ENCODE assay signal across 26 cellular contexts in genomic region chr6:107769053-107769658, GRCh38. TPM values are rescaled to one million over a fixed set of nuclear protein-coding genes. Genes with fewer than 3 reads are reported as not detected.
"Had no signal": no experiment of that assay in that cellular context is flagged by ENCODE, and none has a peak within 500 bp of the region (broad histone marks: within the 10 kb centered on the region; RNA-seq: fewer than 3 reads in every experiment).

No MANE protein-coding gene starts in this region.

- H3K4me3 ChIP-seq: cardiac muscle cell, heart left ventricle, thyroid gland had no signal

- H3K27ac ChIP-seq: cardiac muscle cell, heart left ventricle, thyroid gland had no signal

- H3K9me3 Mint-ChIP-seq: immature natural killer cell, natural killer cell had no signal

- H3K9me3 ChIP-seq: heart left ventricle, thyroid gland had no signal

- H3K4me3 Mint-ChIP-seq: activated CD4-positive, alpha-beta memory T cell treated with anti-CD3 and anti-CD28 coated beads for 36 hours; activated T-helper 1 cell treated with anti-CD3 and anti-CD28 coated beads, Interleukin-12 subunit alpha, Interleukin-12 subunit beta, Interleukin-2, Interleukin-4 antibody, amounts not matched to agents 30 ng/mL and 10 ng/mL and 1 ng/mL, durations not matched to agents 14 hours and 24 hours and 36 hours; immature natural killer cell; natural killer cell had no signal

- H3K27ac Mint-ChIP-seq: activated CD4-positive, alpha-beta memory T cell treated with anti-CD3 and anti-CD28 coated beads for 36 hours; activated naive CD4-positive, alpha-beta T cell treated with anti-CD3 and anti-CD28 coated beads, Interleukin-2, amount 50 U/mL, for 72 hours; activated T-helper 1 cell treated with anti-CD3 and anti-CD28 coated beads, Interleukin-12 subunit alpha, Interleukin-12 subunit beta, Interleukin-2, Interleukin-4 antibody, amounts not matched to agents 30 ng/mL and 10 ng/mL and 1 ng/mL, durations not matched to agents 14 hours and 24 hours and 36 hours; natural killer cell had no signal

- H3K36me3 ChIP-seq: cardiac muscle cell, heart left ventricle, thyroid gland had no signal

- ATAC-seq: activated naive CD4-positive, alpha-beta T cell treated with anti-CD3 and anti-CD28 coated beads, Interleukin-2, amount 50 U/mL, for 72 hours; heart left ventricle; natural killer cell had no signal

- H3K4me1 ChIP-seq: heart left ventricle, thyroid gland had no signal

- DNase-seq: activated CD4-positive, alpha-beta memory T cell treated with anti-CD3 and anti-CD28 coated beads for 36 hours; activated CD4-positive, alpha-beta T cell treated with anti-CD3 and anti-CD28 coated beads for 4 hours; activated gamma-delta T cell treated with Interleukin-2 at 50 U/mL for 16 hours; activated T-cell treated with anti-CD3 and anti-CD28 coated beads for 4 hours; amniotic stem cell; foreskin melanocyte; heart left ventricle; immature natural killer cell; mesenchymal stem cell; natural killer cell; occipital lobe; posterior cingulate gyrus; retina; stimulated activated CD4-positive, alpha-beta T cell treated with anti-CD3 and anti-CD28 coated beads, Interleukin-12 subunit alpha, Interleukin-12 subunit beta, amount 100 ng/mL, for 4 hours; stimulated activated CD4-positive, alpha-beta T cell treated with anti-CD3 and anti-CD28 coated beads, Interleukin-1b, Interleukin-23, amount 100 ng/mL, for 48 hours; stimulated activated CD8-positive, alpha-beta memory T cell treated with anti-CD3 and anti-CD28 coated beads, Interleukin-4, amount 100 ng/mL, for 48 hours; stimulated activated naive CD4-positive, alpha-beta T cell treated with Interleukin-2 at 50 U/mL for 16 hours; SW 1271; T-helper 2 cell; thyroid gland had no signal

- H3K27me3 ChIP-seq: cardiac muscle cell, heart left ventricle, thyroid gland had no signal

RNA-seq across cellular contexts. Expression of gene SCML4, which starts 55.0 kb away (rescaled TPM):
- total RNA-seq: cardiac muscle cell, dermis microvascular lymphatic vessel endothelial cell, epithelial cell of proximal tubule, fibroblast of lung had no signal
- polyA plus RNA-seq: cardiac muscle cell, fibroblast of lung had no signal
